In the genomic region with DNA sequence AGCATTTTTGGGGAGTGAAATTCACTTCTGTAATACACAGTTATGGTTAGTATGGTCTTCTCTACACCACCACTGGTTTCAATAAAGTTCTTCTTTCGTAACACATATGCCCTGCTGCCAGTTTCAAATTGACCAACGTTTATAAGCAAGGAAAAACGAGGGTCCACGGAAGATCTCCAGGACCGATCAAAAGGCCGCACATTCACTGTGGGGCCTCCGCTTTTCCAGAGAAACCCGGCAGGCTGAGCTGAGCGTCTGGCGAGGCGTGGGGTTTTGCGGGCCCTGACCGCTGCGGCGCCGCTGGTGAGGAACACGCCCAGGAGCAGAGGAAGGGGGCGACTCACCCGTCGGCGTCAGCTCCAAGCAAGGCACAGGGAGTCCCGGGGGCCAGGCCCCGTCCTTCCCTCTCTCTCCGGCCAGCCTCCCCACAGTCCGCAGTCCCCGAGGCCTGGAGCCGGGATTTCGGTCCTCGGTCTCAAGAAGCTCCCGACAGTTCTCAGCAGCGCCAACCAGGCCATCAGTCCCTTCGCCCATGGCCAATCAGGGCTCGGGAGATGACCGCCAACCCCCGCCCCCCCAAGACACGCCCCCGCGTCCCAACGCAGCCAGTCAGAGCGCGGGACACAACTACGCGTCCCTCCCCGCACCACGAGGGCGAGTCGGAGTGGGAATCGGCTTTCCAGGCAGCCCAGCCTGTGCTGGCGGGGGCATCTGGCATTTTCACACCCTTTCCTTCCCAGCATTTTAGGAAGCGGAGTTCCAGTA, we compare ENCODE assay signal across 8 cellular contexts.
DNase-seq lines count a peak whose midpoint lies in the region; ATAC-seq lines count a peak whose summit lies in the region.

A gene with protein sequence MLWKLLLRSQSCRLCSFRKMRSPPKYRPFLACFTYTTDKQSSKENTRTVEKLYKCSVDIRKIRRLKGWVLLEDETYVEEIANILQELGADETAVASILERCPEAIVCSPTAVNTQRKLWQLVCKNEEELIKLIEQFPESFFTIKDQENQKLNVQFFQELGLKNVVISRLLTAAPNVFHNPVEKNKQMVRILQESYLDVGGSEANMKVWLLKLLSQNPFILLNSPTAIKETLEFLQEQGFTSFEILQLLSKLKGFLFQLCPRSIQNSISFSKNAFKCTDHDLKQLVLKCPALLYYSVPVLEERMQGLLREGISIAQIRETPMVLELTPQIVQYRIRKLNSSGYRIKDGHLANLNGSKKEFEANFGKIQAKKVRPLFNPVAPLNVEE (minus strand): TSS at position 522 of the 765 bp plus-strand sequence. CDS start 8,432 bp downstream, outside the sequence.

- H3K36me3 Mint-ChIP-seq in central memory CD8-positive, alpha-beta T cell (ENCODE audit: insufficient read depth): peaks cover 10% of the 10 kb centered on the region

- peaks cover 6% of the 10 kb centered on the region for H3K9me3 Mint-ChIP-seq in central memory CD8-positive, alpha-beta T cell

- in situ Hi-C loops in ACHN (cut with HindIII; ENCODE audit: low pct_ligation_motif_present, low pct_unique_long_range_greater_than_20kb, low sequenced_read_pairs): no loop called here

- H3K27ac Mint-ChIP-seq in central memory CD8-positive, alpha-beta T cell (ENCODE audit: low read depth): peak within 1 kb of the TSS; percentile 87

- H3K27me3 Mint-ChIP-seq in central memory CD8-positive, alpha-beta T cell: no peaks in the 10 kb centered on the region

- ATAC-seq in GM18870 (IDR thresholded peaks at IDR 0.05; ENCODE audit: unreplicated experiment): peak; percentile 82
- ATAC-seq in HG03108 (IDR thresholded peaks at IDR 0.05; ENCODE audit: unreplicated experiment): peak; percentile 93
- ATAC-seq in central memory CD8-positive, alpha-beta T cell (replicated peaks; ENCODE audit: extremely low read depth, poor library complexity, severe bottlenecking): peak; percentile 95

- DNase-seq in ACHN: peak; percentile 98
- DNase-seq in NCI-H2196 treated with DMSO at 0.1 percent for 48 hours (lab: John Stamatoyannopoulos, UW; ENCODE audit: unreplicated experiment): peak; percentile 90
- DNase-seq in activated CD4-positive, CD25-positive, alpha-beta regulatory T cell treated with anti-CD3 and anti-CD28 coated beads, Interleukin-2, amount 50 U/mL, for 16 hours (ENCODE audit: low read depth, low spot score): peak; percentile 58
- DNase-seq in central memory CD8-positive, alpha-beta T cell (ENCODE audit: low spot score in 2 of 2): peak; percentile 42
- peak; percentile 96 for DNase-seq in iris pigment epithelial cell (ENCODE audit: low read depth)
- DNase-seq in stimulated activated CD4-positive, alpha-beta T cell treated with anti-CD3 and anti-CD28 coated beads, Interleukin-12 subunit alpha, Interleukin-12 subunit beta, amount 100 ng/mL, for 24 hours (ENCODE audit: low read depth in 2 of 2): peak; percentile 67 to 72

- peak within 1 kb of the TSS; percentile 97 for H3K4me3 Mint-ChIP-seq in central memory CD8-positive, alpha-beta T cell

- H3K4me1 Mint-ChIP-seq in central memory CD8-positive, alpha-beta T cell: peaks cover 38% of the 10 kb centered on the region

Comparison
In these comparisons a context has a peak if more than half of its experiments do, and no peak if none do; other contexts are left out.
1. Peak in every context shown above with its lines: DNase-seq and ATAC-seq.
2. DNase-seq: peak in every context shown above with its lines; median percentile 98 in ACHN; 96 in iris pigment epithelial cell; 90 in NCI-H2196 treated with DMSO at 0.1 percent for 48 hours; 70 in stimulated activated CD4-positive, alpha-beta T cell treated with anti-CD3 and anti-CD28 coated beads, Interleukin-12 subunit alpha, Interleukin-12 subunit beta, amount 100 ng/mL, for 24 hours; 58 in activated CD4-positive, CD25-positive, alpha-beta regulatory T cell treated with anti-CD3 and anti-CD28 coated beads, Interleukin-2, amount 50 U/mL, for 16 hours; 42 in central memory CD8-positive, alpha-beta T cell.